ENCODE assay signal across 11 cellular contexts in genomic region chr13:25051065-25051464, GRCh38.
"Had no signal": no experiment of that assay in that cellular context is flagged by ENCODE, and none has a peak within 500 bp of the region (broad histone marks: within the 10 kb centered on the region; RNA-seq: fewer than 3 reads in every experiment).

No MANE protein-coding gene starts in this region.

- H3K36me3 ChIP-seq: HAP-1 had no signal

- H3K4me3 ChIP-seq: GM23248, GM23338, HAP-1 had no signal

- H3K27ac ChIP-seq: GM23248 had no signal

- ATAC-seq: GM23338, HCT116 had no signal

- H2AFZ ChIP-seq: GM23248, GM23338 had no signal

- H3K9ac ChIP-seq: GM23248 had no signal

- FAIRE-seq: H1, H54 had no signal

- H3K27ac Mint-ChIP-seq: GM23338, H9, HFFc6 had no signal

- DNase-seq: GM23248, GOT3, H7, H9, HCEC 1CT, HFFc6 had no signal

- H3K4me2 ChIP-seq: GM23338 had no signal

- H3K4me3 Mint-ChIP-seq: GM23338, H9, HFFc6 had no signal
